ENCODE assay signal across 8 cellular contexts in the genomic region with DNA sequence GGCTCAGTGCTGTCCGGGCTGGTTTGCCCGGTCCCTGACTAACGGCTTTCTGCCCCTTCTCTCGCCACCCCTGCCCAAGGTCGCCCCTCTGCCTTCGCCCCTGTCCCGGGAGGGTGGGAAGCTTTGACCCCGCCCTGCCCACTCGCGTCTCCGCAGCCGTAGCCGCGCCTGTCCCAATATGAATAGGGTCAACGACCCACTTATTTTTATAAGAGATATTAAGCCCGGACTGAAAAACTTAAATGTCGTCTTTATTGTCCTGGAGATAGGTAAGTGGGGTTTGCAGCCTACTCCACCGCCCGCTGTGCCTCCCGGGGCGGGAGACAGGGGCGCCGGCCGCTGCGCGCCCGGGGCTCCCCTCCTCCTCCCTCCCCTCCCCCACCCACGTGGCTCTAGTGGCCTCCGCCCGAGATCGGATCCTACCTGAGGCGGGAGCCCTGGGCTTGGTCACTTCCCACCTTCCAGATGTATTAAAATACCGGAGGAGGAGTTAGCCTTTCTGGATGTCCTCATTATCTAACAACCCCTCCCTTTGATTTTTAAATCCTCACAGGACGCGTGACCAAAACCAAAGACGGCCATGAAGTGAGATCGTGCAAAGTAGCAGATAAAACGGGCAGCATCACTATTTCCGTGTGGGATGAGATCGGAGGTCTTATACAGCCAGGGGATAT.
DNase-seq lines count a peak whose midpoint lies in the region; ATAC-seq and TF ChIP-seq lines count a peak whose summit lies in the region.

No MANE protein-coding gene starts in this region.

- no peak for TF ChIP-seq CTCF in AG09309 (IDR thresholded peaks at IDR 0.05; ENCODE audit: control insufficient read depth, insufficient read depth, low read depth, low read length, missing control alignments)

- ATAC-seq in HG03432 (IDR thresholded peaks at IDR 0.05; ENCODE audit: unreplicated experiment) (peak; percentile 15), GM18520 (IDR thresholded peaks at IDR 0.05; ENCODE audit: unreplicated experiment) (no peak)

- H3K4me3 ChIP-seq in AG09309 (ENCODE audit: control insufficient read depth, low read depth, low read length) = peak overlapping the region; percentile 82

- DNase-seq in AG09309 (ENCODE audit: low read depth) (no peak), T-helper 2 cell (peak in 4 of 5 experiments; percentile 29 to 74 (median 44)), astrocyte of the hippocampus (ENCODE audit: low read depth, low spot score) (peak; percentile 73), iPS-NIHi7 (ENCODE audit: extremely low spot score) (peak; percentile 48)
- DNase-seq in stimulated activated CD4-positive, alpha-beta T cell treated with anti-CD3 and anti-CD28 coated beads, Interleukin-15, amount 100 ng/mL, for 1 hour (ENCODE audit: low read depth in 1 of 2, low spot score in 1 of 2) = peak; percentile 36 to 61

- peak; percentile 8 for TF ChIP-seq POLR2A in GM19193 (IDR thresholded peaks at IDR 0.05; ENCODE audit: extremely low read depth, insufficient read depth, insufficient read length)
